Comparison of ENCODE assay signal across 8 cellular contexts in genomic region chr1:167722152-167722869, GRCh38. TPM values are rescaled to one million over a fixed set of nuclear protein-coding genes. Genes with fewer than 3 reads are reported as not detected.
A peak's percentile ranks its signal among the peaks of the same experiment; 100 is the strongest.
DNase-seq lines count a peak whose midpoint lies in the region; ATAC-seq and TF ChIP-seq lines count a peak whose summit lies in the region.

No MANE protein-coding gene starts in this region.

- ATAC-seq in GM21717 (IDR thresholded peaks at IDR 0.05; ENCODE audit: unreplicated experiment), result peak; percentile 20

- DNase-seq in G401 (ENCODE audit: low spot score), result peak; percentile 32
- DNase-seq in HuH-7 (ENCODE audit: low spot score), result peak; percentile 30
- peak; percentile 28 for DNase-seq in T-helper 9 cell
- DNase-seq in dorsolateral prefrontal cortex, result peak in 1 of 10 donors; percentile 32
- DNase-seq in medulla oblongata (ENCODE audit: extremely low spot score), result peak; percentile 31
- peak in 10 of 49 donors; percentile 15 to 56 (median 34) for DNase-seq in substantia nigra (lab: John Stamatoyannopoulos, UW)
- no peak for DNase-seq in GM13976 (ENCODE audit: low spot score)

- peaks cover 0 to 6% (median 0%) of the 10 kb centered on the region in 45 donors for H3K27me3 ChIP-seq in dorsolateral prefrontal cortex

- TF ChIP-seq CTCF in dorsolateral prefrontal cortex (IDR thresholded peaks at IDR 0.05 in 54 of 56, conservative IDR thresholded peaks at IDR 0.05 in 2 of 56; ENCODE audit: low read depth in 1 of 56, partially characterized antibody in 56 of 56) (peak in 1 of 56 donors; percentile 4), GM13976 (IDR thresholded peaks at IDR 0.05; ENCODE audit: borderline replicate concordance, control extremely low read depth, extremely low read depth, insufficient read depth, missing control alignments) (no peak)

- H3K4me3 ChIP-seq in dorsolateral prefrontal cortex, result peak overlapping the region; percentile 72 to 98 (median 90)

- in situ Hi-C loops in G401 (cut with HindIII; ENCODE audit: low sequenced_read_pairs) (no loop called here), GM13976 (cut with MboI; ENCODE audit: low sequenced_read_pairs, unreplicated experiment) (no loop called here)

- peak overlapping the region in 56 of 59 donors; percentile 17 to 94 (median 85) for H3K27ac ChIP-seq in dorsolateral prefrontal cortex
- peak overlapping the region; percentile 58 for H3K27ac ChIP-seq in substantia nigra (ENCODE audit: low read depth, low read length, poor library complexity, severe bottlenecking)

- intact Hi-C loops in dorsolateral prefrontal cortex (cut with DNase I), result loop anchor here (1.0 to 10.0 kb wide), 4 partner anchors 79 to 362 kb away; partner anchors contain the start of genes DCAF6 (in 1 of the 2) and MPC2 (in 1 of the 2)

RNA-seq across cellular contexts. Expression of gene MPZL1, which starts 0.5 kb away (rescaled TPM):
- total RNA-seq in G401 (2014; rRNA removed; shearing (Covaris generic)), result 94.8 and 155 TPM in 2 replicates
- 10 to 100 TPM; 23.8 to 52.3 (median 34.9) TPM for total RNA-seq in dorsolateral prefrontal cortex
